Comparison of ENCODE assay signal across 25 cellular contexts in the genomic region with DNA sequence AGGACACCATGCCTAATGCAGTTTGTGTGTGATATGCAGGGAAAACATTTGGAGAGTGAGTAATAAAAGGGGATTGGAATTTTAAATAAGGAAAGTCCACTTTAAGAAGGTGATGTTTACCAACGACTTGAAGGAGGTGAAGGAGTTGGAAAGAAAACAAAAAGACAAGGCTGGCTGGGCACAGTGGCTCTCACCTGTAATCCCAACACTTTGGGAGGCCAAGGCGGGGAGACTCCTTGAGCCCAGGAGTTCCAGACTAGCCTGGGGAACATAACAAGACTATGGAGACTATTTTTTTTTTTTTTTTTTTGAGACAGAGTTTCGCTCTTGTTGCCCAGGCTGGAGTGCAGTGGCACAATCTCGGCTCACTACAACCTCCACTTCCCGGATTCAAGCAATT. TPM values are rescaled to one million over a fixed set of nuclear protein-coding genes. Genes with fewer than 3 reads are reported as not detected.
"Had no signal": no experiment of that assay in that cellular context is flagged by ENCODE, and none has a peak within 500 bp of the region (broad histone marks: within the 10 kb centered on the region; RNA-seq: fewer than 3 reads in every experiment).

No MANE protein-coding gene starts in this region.

- H3K36me3 ChIP-seq: Peyer's patch, SJCRH30 had no signal

- H3K27me3 ChIP-seq: Peyer's patch, SJCRH30 had no signal

- H3K4me1 ChIP-seq: SJCRH30 had no signal

- H3K27ac ChIP-seq: PC-9, Peyer's patch, SJCRH30 had no signal

- DNase-seq: KBM-7, MV-4-11, NCI-H1048, NCI-H1105, NCI-H1417, NCI-H1436 treated with DMSO at 0.1 percent for 48 hours, NCI-H1694, NCI-H1930, NCI-H2081, NCI-H2107, NCI-H2227 treated with DMSO at 0.1 percent for 48 hours, NCI-H524, NCI-H526 treated with DMSO at 0.1 percent for 48 hours, NCI-H748 treated with DMSO at 0.1 percent for 48 hours, OCI-M1, PC-9, Peyer's patch, SHP77 treated with DMSO at 0.1 percent for 48 hours, SJCRH30 had no signal

- H3K4me3 ChIP-seq: PC-9, Peyer's patch, SJCRH30 had no signal

- ATAC-seq: Right ventricle myocardium inferior, SK-N-SH treated with all-trans-retinoic acid at 6 μM for 48 hours had no signal

- H3K9me3 ChIP-seq: Peyer's patch, SJCRH30 had no signal

RNA-seq across cellular contexts. Expression of a gene that starts 55.2 kb away (rescaled TPM):
- total RNA-seq: LHCN-M2, MCF 10A, NCI-H460, RPMI7951, SJCRH30 had no signal
